9 cellular contexts compared by ENCODE assay signal in the genomic region with DNA sequence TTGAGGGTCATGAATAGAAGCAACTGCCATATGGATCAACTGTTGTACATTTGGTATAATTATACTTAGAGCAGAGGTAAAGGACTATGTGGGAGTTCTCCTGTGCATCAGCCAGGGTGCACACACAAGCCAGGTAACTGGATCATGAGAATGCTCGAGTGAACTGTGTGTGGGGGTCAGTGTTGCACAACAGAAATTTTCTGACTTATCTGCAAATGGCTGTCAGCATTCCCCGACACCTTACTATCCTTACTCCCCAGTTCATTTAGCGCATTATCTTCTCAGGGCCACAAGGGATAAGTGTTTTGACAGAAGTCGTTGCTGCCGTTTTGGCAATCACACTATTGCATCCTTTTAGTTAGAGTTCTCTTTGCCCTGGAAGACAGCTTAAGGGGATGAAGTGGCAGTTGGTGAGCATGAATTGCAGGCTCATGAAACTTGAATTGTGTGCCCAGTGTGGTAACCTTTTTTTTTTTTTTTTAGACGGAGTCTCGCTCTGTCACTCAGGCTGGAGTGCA. TPM values are rescaled to one million over a fixed set of nuclear protein-coding genes. Genes with fewer than 3 reads are reported as not detected.
DNase-seq lines count a peak whose midpoint lies in the region; ATAC-seq and TF ChIP-seq lines count a peak whose summit lies in the region.
"Had no signal": no experiment of that assay in that cellular context is flagged by ENCODE, and none has a peak within 500 bp of the region (broad histone marks: within the 10 kb centered on the region; RNA-seq: fewer than 3 reads in every experiment).

No MANE protein-coding gene starts in this region.

- intact Hi-C loops in activated T-helper 2 cell treated with anti-CD3 and anti-CD28 coated beads, Interferon-gamma antibody, Interleukin-2, Interleukin-4, amounts not matched to agents 10 μg/mL and 5 μg/mL and 100 μg/mL, durations not matched to agents 14 hours and 24 hours and 36 hours (cut with micrococcal nuclease) = no loop called here
- intact Hi-C loops in upper lobe of right lung (cut with DNase I) = no loop called here

- peaks cover 42% of the 10 kb centered on the region for H3K36me3 Mint-ChIP-seq in stimulated activated naive CD8-positive, alpha-beta T cell treated with anti-CD3 and anti-CD28 coated beads, Interleukin-15, Interleukin-2, amounts not matched to agents 100 ng/mL and 50 ng/mL, for 24 hours (ENCODE audit: low read depth)
- H3K36me3 Mint-ChIP-seq in activated T-helper 2 cell treated with anti-CD3 and anti-CD28 coated beads, Interferon-gamma antibody, Interleukin-2, Interleukin-4, amounts not matched to agents 10 μg/mL and 5 μg/mL and 100 μg/mL, durations not matched to agents 14 hours and 24 hours and 36 hours (ENCODE audit: low read depth) = peaks cover 46% of the 10 kb centered on the region

- ATAC-seq in stimulated activated naive CD8-positive, alpha-beta T cell treated with anti-CD3 and anti-CD28 coated beads, Interleukin-15, Interleukin-2, amounts not matched to agents 100 U/mL and 50 U/mL, for 24 hours = no peak
- ATAC-seq in upper lobe of right lung (no peak), GM21381 (IDR thresholded peaks at IDR 0.05; ENCODE audit: unreplicated experiment) (no peak), HG03159 (IDR thresholded peaks at IDR 0.05; ENCODE audit: unreplicated experiment) (no peak)

- H3K9me3 Mint-ChIP-seq in stimulated activated naive CD8-positive, alpha-beta T cell treated with anti-CD3 and anti-CD28 coated beads, Interleukin-15, Interleukin-2, amounts not matched to agents 100 ng/mL and 50 ng/mL, for 24 hours = no peaks in the 10 kb centered on the region
- no peaks in the 10 kb centered on the region for H3K9me3 Mint-ChIP-seq in activated T-helper 2 cell treated with anti-CD3 and anti-CD28 coated beads, Interferon-gamma antibody, Interleukin-2, Interleukin-4, amounts not matched to agents 10 μg/mL and 5 μg/mL and 100 μg/mL, durations not matched to agents 14 hours and 24 hours and 36 hours

- TF ChIP-seq CTCF in upper lobe of right lung (IDR thresholded peaks at IDR 0.05) = no peak

- H3K4me3 ChIP-seq in upper lobe of right lung = peak overlapping the region; percentile 100

- peak overlapping the region; percentile 96 for H3K27ac Mint-ChIP-seq in stimulated activated naive CD8-positive, alpha-beta T cell treated with anti-CD3 and anti-CD28 coated beads, Interleukin-15, Interleukin-2, amounts not matched to agents 100 ng/mL and 50 ng/mL, for 24 hours
- peak overlapping the region; percentile 96 for H3K27ac Mint-ChIP-seq in activated T-helper 2 cell treated with anti-CD3 and anti-CD28 coated beads, Interferon-gamma antibody, Interleukin-2, Interleukin-4, amounts not matched to agents 10 μg/mL and 5 μg/mL and 100 μg/mL, durations not matched to agents 14 hours and 24 hours and 36 hours

- no peaks in the 10 kb centered on the region for H3K27me3 ChIP-seq in upper lobe of right lung

- peak overlapping the region; percentile 98 for H3K27ac ChIP-seq in upper lobe of right lung

- no peaks in the 10 kb centered on the region for H3K27me3 Mint-ChIP-seq in stimulated activated naive CD8-positive, alpha-beta T cell treated with anti-CD3 and anti-CD28 coated beads, Interleukin-15, Interleukin-2, amounts not matched to agents 100 ng/mL and 50 ng/mL, for 24 hours
- H3K27me3 Mint-ChIP-seq in activated T-helper 2 cell treated with anti-CD3 and anti-CD28 coated beads, Interferon-gamma antibody, Interleukin-2, Interleukin-4, amounts not matched to agents 10 μg/mL and 5 μg/mL and 100 μg/mL, durations not matched to agents 14 hours and 24 hours and 36 hours (ENCODE audit: low read depth) = no peaks in the 10 kb centered on the region

- H3K9me3 ChIP-seq in upper lobe of right lung = no peaks in the 10 kb centered on the region

- peaks cover 12% of the 10 kb centered on the region for H3K36me3 ChIP-seq in upper lobe of right lung

- H3K4me3 Mint-ChIP-seq in stimulated activated naive CD8-positive, alpha-beta T cell treated with anti-CD3 and anti-CD28 coated beads, Interleukin-15, Interleukin-2, amounts not matched to agents 100 ng/mL and 50 ng/mL, for 24 hours = peak overlapping the region; percentile 98
- H3K4me3 Mint-ChIP-seq in activated T-helper 2 cell treated with anti-CD3 and anti-CD28 coated beads, Interferon-gamma antibody, Interleukin-2, Interleukin-4, amounts not matched to agents 10 μg/mL and 5 μg/mL and 100 μg/mL, durations not matched to agents 14 hours and 24 hours and 36 hours (ENCODE audit: low read depth) = peak overlapping the region; percentile 99

- peaks cover 27% of the 10 kb centered on the region for H3K4me1 ChIP-seq in upper lobe of right lung

- no peak for DNase-seq in stimulated activated naive CD8-positive, alpha-beta T cell treated with anti-CD3 and anti-CD28 coated beads, Interleukin-15, Interleukin-2, amounts not matched to agents 100 U/mL and 50 U/mL, for 24 hours
- no peak for DNase-seq in activated T-helper 2 cell treated with anti-CD3 and anti-CD28 coated beads, Interferon-gamma antibody, Interleukin-2, Interleukin-4, amounts not matched to agents 10 μg/mL and 5 μg/mL and 100 μg/mL, durations not matched to agents 14 hours and 24 hours and 36 hours (ENCODE audit: low spot score)
- peak; percentile 35 for DNase-seq in kidney tubule cell (ENCODE audit: low spot score)
- no peak for DNase-seq in upper lobe of right lung
- no peak for DNase-seq in NCI-H2196 treated with DMSO at 0.1 percent for 48 hours (lab: John Stamatoyannopoulos, UW; ENCODE audit: unreplicated experiment)

- peaks cover 56% of the 10 kb centered on the region for H3K4me1 Mint-ChIP-seq in stimulated activated naive CD8-positive, alpha-beta T cell treated with anti-CD3 and anti-CD28 coated beads, Interleukin-15, Interleukin-2, amounts not matched to agents 100 ng/mL and 50 ng/mL, for 24 hours (ENCODE audit: low read depth)
- H3K4me1 Mint-ChIP-seq in activated T-helper 2 cell treated with anti-CD3 and anti-CD28 coated beads, Interferon-gamma antibody, Interleukin-2, Interleukin-4, amounts not matched to agents 10 μg/mL and 5 μg/mL and 100 μg/mL, durations not matched to agents 14 hours and 24 hours and 36 hours (ENCODE audit: low read depth) = peaks cover 36% of the 10 kb centered on the region

RNA-seq across cellular contexts. Expression of gene CANX, which starts 1.7 kb away (rescaled TPM):
- 603 and 609 TPM in 2 replicates for total RNA-seq in activated T-helper 2 cell treated with anti-CD3 and anti-CD28 coated beads, Interferon-gamma antibody, Interleukin-2, Interleukin-4, amounts not matched to agents 10 μg/mL and 5 μg/mL and 100 μg/mL, durations not matched to agents 14 hours and 24 hours and 36 hours
- 630 TPM for total RNA-seq in upper lobe of right lung

RNA-seq across cellular contexts. Expression of gene CBY3, which starts 19.6 kb away (rescaled TPM):
- total RNA-seq in activated T-helper 2 cell treated with anti-CD3 and anti-CD28 coated beads, Interferon-gamma antibody, Interleukin-2, Interleukin-4, amounts not matched to agents 10 μg/mL and 5 μg/mL and 100 μg/mL, durations not matched to agents 14 hours and 24 hours and 36 hours = 0.39 and 0.51 TPM in 2 replicates
- not detected for total RNA-seq in upper lobe of right lung
- total RNA-seq: glomerular endothelial cell had no signal

RNA-seq across cellular contexts. Expression of gene MAML1, which starts 32.2 kb away (rescaled TPM):
- 38.1 and 38.3 TPM in 2 replicates for total RNA-seq in activated T-helper 2 cell treated with anti-CD3 and anti-CD28 coated beads, Interferon-gamma antibody, Interleukin-2, Interleukin-4, amounts not matched to agents 10 μg/mL and 5 μg/mL and 100 μg/mL, durations not matched to agents 14 hours and 24 hours and 36 hours
- total RNA-seq in upper lobe of right lung = 24.4 TPM
